In genomic region chr20:32567384-32568178, GRCh38 we compare ENCODE assay signal across 25 cellular contexts. TPM values are rescaled to one million over a fixed set of nuclear protein-coding genes. Genes with fewer than 3 reads are reported as not detected.
A peak's percentile ranks its signal among the peaks of the same experiment; 100 is the strongest.
DNase-seq lines count a peak whose midpoint lies in the region; ATAC-seq, FAIRE-seq and TF ChIP-seq lines count a peak whose summit lies in the region.
"Had no signal": no experiment of that assay in that cellular context is flagged by ENCODE, and none has a peak within 500 bp of the region (broad histone marks: within the 10 kb centered on the region; RNA-seq: fewer than 3 reads in every experiment).

No MANE protein-coding gene starts in this region.

- BruUV-seq in HepG2 (replicated peaks; lab: Mats Ljungman, UMichigan), result TSS peak; percentile 49

- no peak for TF ChIP-seq CTCF in HepG2 (CRISPR knock-in tag; IDR thresholded peaks at IDR 0.05)
- TF ChIP-seq CTCF in right lobe of liver (IDR thresholded peaks at IDR 0.05), result no peak
- TF ChIP-seq CTCF in Loucy (conservative IDR thresholded peaks at IDR 0.05; ENCODE audit: low read length), result no peak

- no peaks in the 10 kb centered on the region for H3K9me3 Mint-ChIP-seq in effector memory CD8-positive, alpha-beta T cell
- H3K9me3 Mint-ChIP-seq in activated T-cell treated with anti-CD3 and anti-CD28 coated beads, Interleukin-2, amount 50 U/mL, for 4 hours, result no peaks in the 10 kb centered on the region
- H3K9me3 Mint-ChIP-seq: activated T-helper 1 cell treated with anti-CD3 and anti-CD28 coated beads, Interleukin-12 subunit alpha, Interleukin-12 subunit beta, Interleukin-2, Interleukin-4 antibody, amounts not matched to agents 30 ng/mL and 10 ng/mL and 1 ng/mL, durations not matched to agents 14 hours and 24 hours and 36 hours; neural progenitor cell; stimulated activated memory B cell treated with anti-CD40 and anti-IgM and Interleukin-4, amounts not matched to agents 10 μg/mL and 1 μg/mL and 100 μg/mL, for 72 hours; T-helper 2 cell treated with Interferon-gamma antibody and Interleukin-4, amounts not matched to agents 5 μg/mL and 100 μg/mL, for 36 hours; WTC11 had no signal

- H3K36me3 Mint-ChIP-seq in effector memory CD8-positive, alpha-beta T cell (ENCODE audit: insufficient read depth), result peaks cover 12% of the 10 kb centered on the region
- H3K36me3 Mint-ChIP-seq in activated T-cell treated with anti-CD3 and anti-CD28 coated beads, Interleukin-2, amount 50 U/mL, for 4 hours (ENCODE audit: insufficient read depth), result peaks cover 3% of the 10 kb centered on the region
- H3K36me3 Mint-ChIP-seq: CD14-positive monocyte; neural progenitor cell; stimulated activated memory B cell treated with anti-CD40 and anti-IgM and Interleukin-4, amounts not matched to agents 10 μg/mL and 1 μg/mL and 100 μg/mL, for 72 hours; WTC11 had no signal

- H3K9me3 ChIP-seq in HepG2 (ENCODE audit: low read length) (no peaks in the 10 kb centered on the region), right lobe of liver (no peaks in the 10 kb centered on the region), Loucy (ENCODE audit: insufficient read depth, low read depth, low read length) (no peaks in the 10 kb centered on the region)
- H3K9me3 ChIP-seq: sigmoid colon had no signal

- DNase-seq in HepG2 (ENCODE audit: low spot score) (no peak), right lobe of liver (no peak), urothelium cell line (ENCODE audit: low spot score) (no peak), kidney glomerular epithelial cell (lab: John Stamatoyannopoulos, UW) (no peak), hippocampal formation (lab: John Stamatoyannopoulos, UW) (no peak)
- DNase-seq in effector memory CD8-positive, alpha-beta T cell, result no peak
- no peak for DNase-seq in activated T-cell treated with anti-CD3 and anti-CD28 coated beads, Interleukin-2, amount 50 U/mL, for 4 hours
- DNase-seq: activated CD4-positive, alpha-beta T cell treated with anti-CD3 and anti-CD28 coated beads, Interleukin-2, amount 50 U/mL, for 1 hour; activated naive CD4-positive, alpha-beta T cell treated with anti-CD3 and anti-CD28 coated beads, Interleukin-2, amount 50 U/mL, for 16 hours; amniotic stem cell; effector CD4-positive, alpha-beta T cell; HCEC 1CT; KG1; NCI-H1694; NCI-H446 treated with DMSO at 0.1 percent for 48 hours; sigmoid colon; stimulated activated CD4-positive, alpha-beta T cell treated with anti-CD3 and anti-CD28 coated beads, Interleukin-4, amount 100 ng/mL, for 4 hours had no signal

- WGBS in HepG2 (ENCODE audit: low lambda C conversion rate), result 84% methylated on average over 6 of the region's 6 CpGs
- WGBS in right lobe of liver (ENCODE audit: insufficient coverage, low coverage, low lambda C conversion rate, missing lambda C conversion rate), result 78% methylated on average over 5 of the region's 6 CpGs

- no peak overlapping the region for H2AFZ ChIP-seq in HepG2 (ENCODE audit: low read length)
- H2AFZ ChIP-seq in Loucy (ENCODE audit: low read length), result no peak overlapping the region
- H2AFZ ChIP-seq: neural progenitor cell had no signal

- H3K4me2 ChIP-seq in HepG2 (ENCODE audit: low read depth, low read length), result no peak overlapping the region
- peak overlapping the region; percentile 10 for H3K4me2 ChIP-seq in Loucy (ENCODE audit: low read depth, low read length, poor library complexity, severe bottlenecking)
- H3K4me2 ChIP-seq: neural progenitor cell had no signal

- CTCF ChIA-PET in HepG2 (lab: Yijun Ruan, JAX; ENCODE audit: low intra/inter-chr PET ratio, low total read pairs), result no interaction called here

- intact Hi-C loops in HepG2 (cut with micrococcal nuclease; ENCODE audit: unreplicated experiment) (no loop called here), right lobe of liver (cut with DNase I) (no loop called here)

- H3K79me2 ChIP-seq in HepG2 (ENCODE audit: insufficient read depth, low read length), result peaks cover 4% of the 10 kb centered on the region
- H3K79me2 ChIP-seq in Loucy (ENCODE audit: insufficient read depth, low read length), result peaks cover 96% of the 10 kb centered on the region

- in situ Hi-C loops in HepG2 (cut with HindIII; ENCODE audit: extremely low pct_ligation_motif_present, low pct_unique_long_range_greater_than_20kb), result no loop called here

- POLR2A ChIA-PET in HepG2 (lab: Yijun Ruan, JAX), result interaction anchor here (1.3 kb wide), 1 partner anchor 11 kb away, joined by 3 read pairs; no protein-coding TSS in a partner anchor

- H3K9ac ChIP-seq in HepG2 (ENCODE audit: insufficient read depth, low read depth, low read length) (no peak overlapping the region), Loucy (ENCODE audit: low read depth, low read length, poor library complexity, severe bottlenecking) (peak overlapping the region; percentile 28)
- H3K9ac ChIP-seq: neural progenitor cell had no signal

- no peak for ATAC-seq in HepG2
- no peak for ATAC-seq in right lobe of liver
- ATAC-seq in effector memory CD8-positive, alpha-beta T cell (replicated peaks), result peak; percentile 20
- no peak for ATAC-seq in activated T-cell treated with anti-CD3 and anti-CD28 coated beads, Interleukin-2, amount 50 U/mL, for 4 hours
- ATAC-seq: stimulated activated memory B cell treated with anti-CD40 and anti-IgM and Interleukin-4, amounts not matched to agents 10 μg/mL and 1 μg/mL and 100 μg/mL, for 72 hours; WTC11 had no signal

- H3K4me1 ChIP-seq in HepG2 (ENCODE audit: insufficient read depth, low read length), result peaks cover 91% of the 10 kb centered on the region
- no peaks in the 10 kb centered on the region for H3K4me1 ChIP-seq in right lobe of liver
- H3K4me1 ChIP-seq in Loucy (ENCODE audit: insufficient read depth, low read length, poor library complexity, severe bottlenecking), result peaks cover 38% of the 10 kb centered on the region
- H3K4me1 ChIP-seq: sigmoid colon had no signal

- H3K9me2 ChIP-seq in Loucy (replicated peaks; ENCODE audit: low read depth, low read length), result no peaks in the 10 kb centered on the region

- TF ChIP-seq EP300 in HepG2 (IDR thresholded peaks at IDR 0.05; ENCODE audit: low read depth in 2 of 2, low read length in 2 of 2) (no peak), HepG2 (CRISPR knock-in tag; IDR thresholded peaks at IDR 0.05; ENCODE audit: borderline replicate concordance) (no peak)

- H3K27ac ChIP-seq in HepG2 (ENCODE audit: extremely low read length, insufficient read depth, low read length), result no peak overlapping the region
- H3K27ac ChIP-seq in right lobe of liver, result no peak overlapping the region
- H3K27ac ChIP-seq: neural progenitor cell, sigmoid colon had no signal

- TF ChIP-seq RAD21 in HepG2 (CRISPR knock-in tag; IDR thresholded peaks at IDR 0.05), result no peak

- no peaks in the 10 kb centered on the region for H3K27me3 ChIP-seq in HepG2 (ENCODE audit: control insufficient read depth in 1 of 2, insufficient read depth in 2 of 2, low read length in 2 of 2)
- no peaks in the 10 kb centered on the region for H3K27me3 ChIP-seq in right lobe of liver
- no peaks in the 10 kb centered on the region for H3K27me3 ChIP-seq in Loucy (ENCODE audit: insufficient read depth, low read length, poor library complexity, severe bottlenecking)
- H3K27me3 ChIP-seq: neural progenitor cell, sigmoid colon had no signal

- TF ChIP-seq POLR2A in HepG2 (IDR thresholded peaks at IDR 0.05; ENCODE audit: insufficient read depth in 1 of 2, low read depth in 2 of 2, low read length in 2 of 2) (no peak), right lobe of liver (IDR thresholded peaks at IDR 0.05) (no peak)

- H3K4me1 Mint-ChIP-seq in effector memory CD8-positive, alpha-beta T cell (ENCODE audit: low read depth in 2 of 2), result peaks cover 18 to 44% of the 10 kb centered on the region in 2 donors
- peaks cover 32% of the 10 kb centered on the region for H3K4me1 Mint-ChIP-seq in activated T-cell treated with anti-CD3 and anti-CD28 coated beads, Interleukin-2, amount 50 U/mL, for 4 hours (ENCODE audit: low read depth)

- H3K27me3 Mint-ChIP-seq in effector memory CD8-positive, alpha-beta T cell, result no peaks in the 10 kb centered on the region
- no peaks in the 10 kb centered on the region for H3K27me3 Mint-ChIP-seq in activated T-cell treated with anti-CD3 and anti-CD28 coated beads, Interleukin-2, amount 50 U/mL, for 4 hours (ENCODE audit: low read depth)
- H3K27me3 Mint-ChIP-seq: stimulated activated memory B cell treated with anti-CD40 and anti-IgM and Interleukin-4, amounts not matched to agents 10 μg/mL and 1 μg/mL and 100 μg/mL, for 72 hours had no signal

- H4K20me1 ChIP-seq in HepG2 (ENCODE audit: insufficient read depth, low read length) (0 out of 2 replicates have a peak, but pooled peaks cover 5% of the 10 kb centered on the region), Loucy (ENCODE audit: insufficient read depth, low read length, poor library complexity, severe bottlenecking) (peaks cover 79% of the 10 kb centered on the region)

- no peak overlapping the region for H3K4me3 ChIP-seq in HepG2 (replicated peaks in 1 of 3; ENCODE audit: insufficient read depth in 1 of 3, low read depth in 2 of 3, low read length in 3 of 3)
- H3K4me3 ChIP-seq in right lobe of liver, result no peak overlapping the region
- no peak overlapping the region for H3K4me3 ChIP-seq in Loucy (ENCODE audit: low read length, poor library complexity, severe bottlenecking)
- H3K4me3 ChIP-seq: lung, neural progenitor cell, sigmoid colon had no signal

- no peak overlapping the region for H3K4me3 Mint-ChIP-seq in effector memory CD8-positive, alpha-beta T cell
- H3K4me3 Mint-ChIP-seq in activated T-cell treated with anti-CD3 and anti-CD28 coated beads, Interleukin-2, amount 50 U/mL, for 4 hours, result no peak overlapping the region
- H3K4me3 Mint-ChIP-seq: activated T-helper 1 cell treated with anti-CD3 and anti-CD28 coated beads, Interleukin-12 subunit alpha, Interleukin-12 subunit beta, Interleukin-2, Interleukin-4 antibody, amounts not matched to agents 30 ng/mL and 10 ng/mL and 1 ng/mL, durations not matched to agents 14 hours and 24 hours and 36 hours; CD14-positive monocyte; neural progenitor cell; stimulated activated memory B cell treated with anti-CD40 and anti-IgM and Interleukin-4, amounts not matched to agents 10 μg/mL and 1 μg/mL and 100 μg/mL, for 72 hours; T-helper 2 cell treated with Interferon-gamma antibody and Interleukin-4, amounts not matched to agents 5 μg/mL and 100 μg/mL, for 36 hours; WTC11 had no signal

- no peak overlapping the region for H3K27ac Mint-ChIP-seq in effector memory CD8-positive, alpha-beta T cell
- H3K27ac Mint-ChIP-seq: activated T-helper 1 cell treated with anti-CD3 and anti-CD28 coated beads, Interleukin-12 subunit alpha, Interleukin-12 subunit beta, Interleukin-2, Interleukin-4 antibody, amounts not matched to agents 30 ng/mL and 10 ng/mL and 1 ng/mL, durations not matched to agents 14 hours and 24 hours and 36 hours; stimulated activated memory B cell treated with anti-CD40 and anti-IgM and Interleukin-4, amounts not matched to agents 10 μg/mL and 1 μg/mL and 100 μg/mL, for 72 hours; T-helper 2 cell treated with Interferon-gamma antibody and Interleukin-4, amounts not matched to agents 5 μg/mL and 100 μg/mL, for 36 hours; WTC11 had no signal

- no peak for FAIRE-seq in HepG2 (lab: Jason Lieb, UNC)
- peak; percentile 96 for FAIRE-seq in urothelium cell line (lab: Jason Lieb, UNC)

- no peaks in the 10 kb centered on the region for H3K36me3 ChIP-seq in HepG2 (replicated peaks in 1 of 2; ENCODE audit: control insufficient read depth in 1 of 2, insufficient read depth in 2 of 2, low read length in 2 of 2)
- H3K36me3 ChIP-seq in right lobe of liver, result no peaks in the 10 kb centered on the region
- H3K36me3 ChIP-seq in Loucy (ENCODE audit: insufficient read depth, low read length), result peaks cover 21% of the 10 kb centered on the region; the same call in 1 of the 2 replicates
- H3K36me3 ChIP-seq: neural progenitor cell, sigmoid colon had no signal

- no peaks in the 10 kb centered on the region for H3F3A ChIP-seq in Loucy (ENCODE audit: low read depth)

RNA-seq across cellular contexts. Expression of gene NOL4L, which starts 17.6 kb away (rescaled TPM):
- total RNA-seq in HepG2 (2016; rRNA removed; fragmentation: Illumina TruSeq; extraction: Trizol) (16.6 and 16.9 TPM in 2 replicates), right lobe of liver (1 to 10 TPM; 4.3 to 6.5 (median 5.7) TPM)
- total RNA-seq in HepG2 (2016; cell fraction: cytosol; rRNA removed; fragmentation: Illumina TruSeq; extraction: Trizol; ENCODE audit: low read depth), result 19.2 and 19.4 TPM in 2 replicates
- 14.6 and 17.1 TPM in 2 replicates for total RNA-seq in HepG2 (2016; cell fraction: insoluble cytoplasmic fraction; rRNA removed; fragmentation: Illumina TruSeq; extraction: Trizol)
- 21.3 and 24.1 TPM in 2 replicates for total RNA-seq in HepG2 (2016; cell fraction: membrane; rRNA removed; fragmentation: Illumina TruSeq; extraction: Trizol)
- 21.2 and 22.3 TPM in 2 replicates for total RNA-seq in HepG2 (2016; cell fraction: nucleus; rRNA removed; fragmentation: Illumina TruSeq; extraction: Trizol)
- 35.4 and 38.7 TPM in 2 replicates for polyA plus RNA-seq in HepG2 (2011; rRNA removed)
- 16.5 and 20.9 TPM in 2 replicates for polyA plus RNA-seq in HepG2 (2011; cell fraction: cytosol; rRNA removed)
- 91.0 and 107 TPM in 2 replicates for polyA plus RNA-seq in HepG2 (2011; cell fraction: nucleus; rRNA removed)
- 36.0 and 39.2 TPM in 2 replicates for polyA plus RNA-seq in HepG2 (2012)
- 35.0 and 39.6 TPM in 2 replicates for polyA plus RNA-seq in HepG2 (2016; cell fraction: cytosol; fragmentation: Illumina TruSeq; extraction: Trizol; ENCODE audit: low read depth)
- polyA plus RNA-seq in HepG2 (2016; cell fraction: insoluble cytoplasmic fraction; fragmentation: Illumina TruSeq; extraction: Trizol; ENCODE audit: low read depth), result 21.6 and 26.9 TPM in 2 replicates
- polyA plus RNA-seq in HepG2 (2016; cell fraction: membrane; fragmentation: Illumina TruSeq; extraction: Trizol; ENCODE audit: low read depth), result 31.2 and 32.6 TPM in 2 replicates
- 57.5 and 60.6 TPM in 2 replicates for polyA plus RNA-seq in HepG2 (2016; cell fraction: nucleus; fragmentation: Illumina TruSeq; extraction: Trizol; ENCODE audit: insufficient read depth, low read depth)
- polyA minus RNA-seq in HepG2 (2011; rRNA and poly(A)+ RNA removed; ENCODE audit: low replicate concordance), result 6.7 and 47.8 TPM in 2 replicates
- polyA minus RNA-seq in HepG2 (2011; cell fraction: cytosol; rRNA and poly(A)+ RNA removed), result 28.0 and 37.6 TPM in 2 replicates
- polyA minus RNA-seq in HepG2 (2011; cell fraction: nucleus; rRNA and poly(A)+ RNA removed), result 30.5 and 30.6 TPM in 2 replicates
- 1 to 10 TPM; 5.6 to 8.0 (median 6.3) TPM for total RNA-seq in activated T-cell treated with anti-CD3 and anti-CD28 coated beads, Interleukin-2, amount 50 U/mL, for 4 hours
